In the genomic region with DNA sequence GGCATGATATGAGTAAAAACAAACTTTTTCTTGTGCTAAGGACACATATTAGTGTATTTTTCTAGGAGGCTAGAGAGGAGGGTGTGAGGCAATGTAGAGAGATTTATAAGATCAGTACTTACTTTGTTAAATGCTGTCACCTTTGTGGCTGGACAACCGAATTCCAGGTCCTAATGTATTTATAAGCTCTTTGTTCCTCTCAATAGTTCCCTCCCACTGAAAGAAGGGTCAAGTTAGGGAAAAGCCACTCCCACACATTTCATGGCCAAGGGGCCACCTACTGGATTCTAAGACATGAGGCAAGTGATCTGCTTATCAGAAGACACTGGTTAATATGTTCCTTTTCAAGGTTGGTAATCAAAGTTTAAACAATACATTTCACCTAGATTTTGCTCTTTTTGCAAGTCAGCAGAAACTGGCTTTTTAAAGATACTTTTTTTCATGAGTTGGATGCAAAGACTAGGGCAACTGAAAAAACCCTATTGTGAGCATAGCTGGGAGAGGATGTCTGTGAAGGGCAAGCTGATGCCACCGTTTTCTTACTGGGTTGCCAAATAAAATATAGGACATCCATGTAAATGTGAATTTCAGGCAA, we compare ENCODE assay signal across 9 cellular contexts. TPM values are rescaled to one million over a fixed set of nuclear protein-coding genes. Genes with fewer than 3 reads are reported as not detected.
"Had no signal": no experiment of that assay in that cellular context is flagged by ENCODE, and none has a peak within 500 bp of the region (broad histone marks: within the 10 kb centered on the region; RNA-seq: fewer than 3 reads in every experiment).

A gene (minus strand): TSS at position 154 of the 595 bp plus-strand sequence. CDS start 5,528 bp downstream, outside the sequence.

RNA-seq across cellular contexts. Expression of the gene that starts here (rescaled TPM):
- total RNA-seq: endothelial cell of umbilical vein; foreskin keratinocyte; left cardiac atrium; mononuclear cell; naive thymus-derived CD8-positive, alpha-beta T cell; posterior vena cava; right atrium auricular region; T-helper 2 cell treated with Interferon-gamma antibody and Interleukin-4, amounts not matched to agents 100 ng/mL and 5 ng/mL, for 36 hours had no signal
- polyA plus RNA-seq: endothelial cell of umbilical vein; foreskin keratinocyte; mammary epithelial cell; naive thymus-derived CD8-positive, alpha-beta T cell had no signal
